32 cellular contexts compared by ENCODE assay signal in the genomic region with DNA sequence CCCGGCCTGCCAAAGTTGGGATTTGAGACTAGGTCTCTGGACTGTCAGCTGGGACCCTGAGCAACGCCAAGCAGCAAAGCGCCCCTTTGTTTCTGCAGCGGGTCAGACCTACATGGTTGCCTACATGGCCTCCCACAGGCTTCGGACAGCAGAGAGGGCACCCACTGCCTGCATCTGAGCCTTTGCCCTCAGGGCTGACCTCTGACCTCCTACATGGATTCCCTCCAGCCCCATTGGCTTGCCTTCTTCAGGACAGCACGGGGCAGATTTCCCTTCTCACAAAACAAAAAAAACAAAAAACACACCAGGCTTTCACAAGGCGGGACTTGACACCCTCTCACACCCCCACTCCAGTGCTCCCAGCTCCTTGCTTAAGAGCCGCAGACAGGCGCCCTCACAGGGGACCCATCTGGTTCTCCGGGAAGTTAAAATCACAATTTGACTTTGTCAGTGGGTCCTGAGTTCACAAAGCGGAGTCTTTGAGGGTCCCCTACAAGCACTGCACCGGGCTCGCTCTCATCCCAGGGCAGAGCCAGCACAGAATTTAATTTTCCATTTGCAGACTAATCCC. TPM values are rescaled to one million over a fixed set of nuclear protein-coding genes. Genes with fewer than 3 reads are reported as not detected.
"Had no signal": no experiment of that assay in that cellular context is flagged by ENCODE, and none has a peak within 500 bp of the region (broad histone marks: within the 10 kb centered on the region; RNA-seq: fewer than 3 reads in every experiment).

No MANE protein-coding gene starts in this region.

- H3K9me3 Mint-ChIP-seq: activated naive CD8-positive, alpha-beta T cell treated with anti-CD3 and anti-CD28 coated beads, Interleukin-2, amount 10 ng/mL, durations not matched to agents 7 days and 5 days; immature natural killer cell; stimulated activated naive CD8-positive, alpha-beta T cell treated with anti-CD3 and anti-CD28 coated beads, Interleukin-15, Interleukin-2, amounts not matched to agents 100 ng/mL and 50 ng/mL, for 24 hours had no signal

- H3K9me3 ChIP-seq: ascending aorta, gastroesophageal sphincter, thoracic aorta had no signal

- DNase-seq: activated CD4-positive, alpha-beta T cell treated with anti-CD3 and anti-CD28 coated beads for 48 hours; activated CD4-positive, alpha-beta T cell treated with anti-CD3 and anti-CD28 coated beads, Interleukin-2, amount 50 U/mL, for 48 hours; activated CD8-positive, alpha-beta memory T cell treated with anti-CD3 and anti-CD28 coated beads for 24 hours; activated gamma-delta T cell; activated naive CD4-positive, alpha-beta T cell treated with anti-CD3 and anti-CD28 coated beads, Interleukin-2, amount 10 ng/mL, durations not matched to agents 7 days and 5 days; activated naive CD8-positive, alpha-beta T cell treated with anti-CD3 and anti-CD28 coated beads, Interleukin-2, amount 10 ng/mL, durations not matched to agents 7 days and 5 days; dorsolateral prefrontal cortex; hypothalamus; immature natural killer cell; left lung; mesendoderm; occipital lobe; stimulated activated CD4-positive, alpha-beta T cell treated with anti-CD3 and anti-CD28 coated beads, Interleukin-4, amount 100 ng/mL, for 1 hour had no signal

- H3K36me3 ChIP-seq: ascending aorta, cardiac muscle cell, gastroesophageal sphincter, left lung, thoracic aorta had no signal

- H3K27me3 ChIP-seq: ascending aorta, cardiac muscle cell, dorsolateral prefrontal cortex, gastroesophageal sphincter had no signal

- H3K4me1 Mint-ChIP-seq: activated naive CD4-positive, alpha-beta T cell treated with anti-CD3 and anti-CD28 coated beads, Interleukin-2, amount 10 ng/mL, durations not matched to agents 7 days and 5 days; activated naive CD8-positive, alpha-beta T cell treated with anti-CD3 and anti-CD28 coated beads, Interleukin-2, amount 10 ng/mL, durations not matched to agents 7 days and 5 days had no signal

- H3K27ac ChIP-seq: ascending aorta, cardiac muscle cell, coronary artery, gastroesophageal sphincter, left lung, thoracic aorta, VCaP had no signal

- H3K4me1 ChIP-seq: ascending aorta, gastroesophageal sphincter, left lung had no signal

- H3K4me3 Mint-ChIP-seq: activated naive CD4-positive, alpha-beta T cell treated with anti-CD3 and anti-CD28 coated beads, Interleukin-2, amount 10 ng/mL, durations not matched to agents 7 days and 5 days; activated naive CD8-positive, alpha-beta T cell treated with anti-CD3 and anti-CD28 coated beads, Interleukin-2, amount 10 ng/mL, durations not matched to agents 7 days and 5 days; brain; immature natural killer cell; nephron; stimulated activated naive CD8-positive, alpha-beta T cell treated with anti-CD3 and anti-CD28 coated beads, Interleukin-15, Interleukin-2, amounts not matched to agents 100 ng/mL and 50 ng/mL, for 24 hours had no signal

- H3K36me3 Mint-ChIP-seq: activated naive CD4-positive, alpha-beta T cell treated with anti-CD3 and anti-CD28 coated beads, Interleukin-2, amount 10 ng/mL, durations not matched to agents 7 days and 5 days; activated naive CD8-positive, alpha-beta T cell treated with anti-CD3 and anti-CD28 coated beads, Interleukin-2, amount 10 ng/mL, durations not matched to agents 7 days and 5 days had no signal

- H3K4me3 ChIP-seq: ascending aorta, cardiac muscle cell, coronary artery, dorsolateral prefrontal cortex, gastroesophageal sphincter, left lung, lung, thoracic aorta had no signal

- ATAC-seq: activated CD4-positive, CD25-positive, alpha-beta regulatory T cell treated with anti-CD3 and anti-CD28 coated beads, Interleukin-2, amount 50 U/mL, for 24 hours; gastroesophageal sphincter; left lung; right cardiac atrium had no signal

- H3K27ac Mint-ChIP-seq: activated naive CD4-positive, alpha-beta T cell treated with anti-CD3 and anti-CD28 coated beads, Interleukin-2, amount 10 ng/mL, durations not matched to agents 7 days and 5 days; activated naive CD8-positive, alpha-beta T cell treated with anti-CD3 and anti-CD28 coated beads, Interleukin-2, amount 10 ng/mL, durations not matched to agents 7 days and 5 days; nephron; stimulated activated naive CD8-positive, alpha-beta T cell treated with anti-CD3 and anti-CD28 coated beads, Interleukin-15, Interleukin-2, amounts not matched to agents 100 ng/mL and 50 ng/mL, for 24 hours had no signal

RNA-seq across cellular contexts. Expression of a gene that starts 33.2 kb away (rescaled TPM):
- total RNA-seq: ascending aorta; cardiac muscle cell; endothelial cell of umbilical vein; fibroblast of villous mesenchyme; gastroesophageal sphincter; kidney epithelial cell; occipital lobe; right cardiac atrium; skeletal muscle tissue; subcutaneous adipose tissue; T-helper 2 cell treated with Interferon-gamma antibody and Interleukin-4, amounts not matched to agents 100 ng/mL and 5 ng/mL, for 36 hours; thoracic aorta had no signal
- polyA plus RNA-seq: fibroblast of lung, immature natural killer cell, right cardiac atrium had no signal
